8 cellular contexts compared by ENCODE assay signal in genomic region chr2:241638063-241638660, GRCh38. TPM values are rescaled to one million over a fixed set of nuclear protein-coding genes. Genes with fewer than 3 reads are reported as not detected.
DNase-seq lines count a peak whose midpoint lies in the region; ATAC-seq, FAIRE-seq and TF ChIP-seq lines count a peak whose summit lies in the region.

No MANE protein-coding gene starts in this region.

- peak overlapping the region; percentile 98 to 99 (median 98) for H3K27ac ChIP-seq in pancreas

- H3K4me3 ChIP-seq in NT2/D1 (ENCODE audit: insufficient read length, low read depth) = peak overlapping the region; percentile 93
- H3K4me3 ChIP-seq in pancreas = peak overlapping the region; percentile 87 to 91 (median 89)

- 1% methylated on average over 27 of the region's 27 CpGs for WGBS in pancreas, 2 donors

- peaks cover 23% of the 10 kb centered on the region for H3K4me1 Mint-ChIP-seq in endothelial cell (ENCODE audit: unreplicated experiment)

- H3K9me3 Mint-ChIP-seq in endothelial cell (ENCODE audit: unreplicated experiment) = no peaks in the 10 kb centered on the region

- TF ChIP-seq POLR2A in GM12892 (IDR thresholded peaks at IDR 0.05; ENCODE audit: low read depth, low read length) = no peak
- TF ChIP-seq POLR2A in H54 (IDR thresholded peaks at IDR 0.05; ENCODE audit: low read depth, low read length) = no peak

- H3K27me3 ChIP-seq in NT2/D1 (ENCODE audit: insufficient read depth, insufficient read length) = no peaks in the 10 kb centered on the region
- H3K27me3 ChIP-seq in pancreas = no peaks in the 10 kb centered on the region

- peaks cover 7% of the 10 kb centered on the region for H3K27me3 Mint-ChIP-seq in endothelial cell (ENCODE audit: unreplicated experiment)

- ATAC-seq in pancreas (no peak), GM18909 (IDR thresholded peaks at IDR 0.05; ENCODE audit: poor library complexity, unreplicated experiment) (no peak)

- peak overlapping the region; percentile 98 for H3K9ac ChIP-seq in NT2/D1 (ENCODE audit: insufficient read length, low read depth)

- H3K4me3 Mint-ChIP-seq in endothelial cell (ENCODE audit: unreplicated experiment) = peak overlapping the region; percentile 92

- intact Hi-C loops in pancreas (cut with DNase I) = no loop called here

- FAIRE-seq in pancreas (lab: Jason Lieb, UNC) = no peak
- no peak for FAIRE-seq in GM12892 (lab: Jason Lieb, UNC)
- no peak for FAIRE-seq in RCC 7860 (lab: Jason Lieb, UNC)
- FAIRE-seq in H54 (lab: Jason Lieb, UNC) = no peak

- TF ChIP-seq CTCF in endothelial cell (IDR thresholded peaks at IDR 0.05; ENCODE audit: unreplicated experiment) (no peak), pancreas (IDR thresholded peaks at IDR 0.05) (no peak)

- DNase-seq in ELR (ENCODE audit: low read depth) (peak; percentile 17), NT2/D1 (ENCODE audit: low read depth, low spot score) (no peak), endothelial cell (ENCODE audit: low spot score) (no peak), pancreas (no peak), GM12892 (ENCODE audit: insufficient read length) (no peak), RCC 7860 (ENCODE audit: low spot score) (no peak), H54 (ENCODE audit: insufficient read length, low spot score) (no peak)

- H3K36me3 ChIP-seq in NT2/D1 (ENCODE audit: insufficient read depth, insufficient read length, low read length) = peaks cover 42% of the 10 kb centered on the region
- H3K36me3 ChIP-seq in pancreas = peaks cover 0 to 4% (median 0%) of the 10 kb centered on the region in 3 donors

- H3K9me3 ChIP-seq in NT2/D1 (ENCODE audit: insufficient read depth, low read length) (peaks cover 13% of the 10 kb centered on the region), pancreas (no peaks in the 10 kb centered on the region)

- H3K4me1 ChIP-seq in NT2/D1 (ENCODE audit: insufficient read depth, insufficient read length) (peaks cover 9% of the 10 kb centered on the region), pancreas (peaks cover 8 to 18% (median 17%) of the 10 kb centered on the region in 3 donors)

- H3K36me3 Mint-ChIP-seq in endothelial cell (ENCODE audit: low read depth, unreplicated experiment) = peaks cover 33% of the 10 kb centered on the region

- H3K27ac Mint-ChIP-seq in endothelial cell (ENCODE audit: unreplicated experiment) = peak overlapping the region; percentile 78

RNA-seq across cellular contexts. Expression of gene ATG4B, which starts 0.7 kb away (rescaled TPM):
- total RNA-seq in endothelial cell (ENCODE audit: unreplicated experiment) (124 TPM), pancreas (10 to 100 TPM; 22.8 to 65.2 (median 30.4) TPM)
- polyA plus RNA-seq in pancreas = 100 to 1,000 TPM in 1 of 2 donors, 10 to 100 TPM in 1; 64.6 to 107 TPM
- polyA plus RNA-seq in GM12892 (2012; ENCODE audit: missing spikeins) = 47.6 TPM

RNA-seq across cellular contexts. Expression of gene THAP4, which starts 1.2 kb away (rescaled TPM):
- 42.5 TPM for total RNA-seq in endothelial cell (ENCODE audit: unreplicated experiment)
- 10 to 100 TPM; 22.4 to 28.7 (median 25.8) TPM for total RNA-seq in pancreas
- polyA plus RNA-seq in pancreas = 10 to 100 TPM; 37.4 to 42.9 TPM
- 30.6 TPM for polyA plus RNA-seq in GM12892 (2012; ENCODE audit: missing spikeins)

RNA-seq across cellular contexts. Expression of gene DTYMK, which starts 48.5 kb away (rescaled TPM):
- total RNA-seq in endothelial cell (ENCODE audit: unreplicated experiment) = 42.3 TPM
- 1 to 10 TPM; 3.7 to 9.4 (median 7.0) TPM for total RNA-seq in pancreas
- 10 to 100 TPM in 1 of 2 donors, 1 to 10 TPM in 1; 9.8 to 11.0 TPM for polyA plus RNA-seq in pancreas
- 40.0 TPM for polyA plus RNA-seq in GM12892 (2012; ENCODE audit: missing spikeins)
